In genomic region chr6:134299236-134299635, GRCh38 we compare ENCODE assay signal across 15 cellular contexts. TPM values are rescaled to one million over a fixed set of nuclear protein-coding genes. Genes with fewer than 3 reads are reported as not detected.
DNase-seq lines count a peak whose midpoint lies in the region; ATAC-seq and TF ChIP-seq lines count a peak whose summit lies in the region.
"Had no signal": no experiment of that assay in that cellular context is flagged by ENCODE, and none has a peak within 500 bp of the region (broad histone marks: within the 10 kb centered on the region; RNA-seq: fewer than 3 reads in every experiment).

No MANE protein-coding gene starts in this region.

- peaks cover 0 to 15% of the 10 kb centered on the region in 2 donors for H3K4me1 ChIP-seq in right atrium auricular region

- intact Hi-C loops in left cardiac atrium (cut with DNase I), result no loop called here

- H3K27ac ChIP-seq in right atrium auricular region, result no peak overlapping the region
- H3K27ac ChIP-seq: tibial nerve had no signal

- ATAC-seq in left cardiac atrium, result peak; percentile 45 to 57

- H3K36me3 ChIP-seq in right atrium auricular region, result no peaks in the 10 kb centered on the region
- H3K36me3 ChIP-seq: tibial nerve had no signal

- DNase-seq in left cardiac atrium (no peak), right atrium auricular region (ENCODE audit: low spot score) (no peak), choroid plexus epithelial cell (ENCODE audit: low read depth) (peak; percentile 97), lung microvascular endothelial cell (ENCODE audit: low read depth in 2 of 2) (peak; percentile 64 to 90), HuH-7 (ENCODE audit: low spot score) (no peak), NK-92 (lab: John Stamatoyannopoulos, UW; ENCODE audit: unreplicated experiment) (no peak), NCI-H2107 treated with DMSO at 0.1 percent for 48 hours (lab: John Stamatoyannopoulos, UW; ENCODE audit: unreplicated experiment) (no peak)
- no peak for DNase-seq in NK-92 treated with Interleukin-12 subunit alpha and Interleukin-12 subunit beta, amount 100 ng/mL, for 24 hours (lab: John Stamatoyannopoulos, UW)
- DNase-seq: activated CD8-positive, alpha-beta memory T cell treated with anti-CD3 and anti-CD28 coated beads, Interleukin-2, amount 50 U/mL, for 4 hours; activated naive CD8-positive, alpha-beta T cell treated with anti-CD3 and anti-CD28 coated beads, Interleukin-2, amount 10 ng/mL, durations not matched to agents 7 days and 5 days; effector CD8-positive, alpha-beta T cell; midbrain; NCI-H1092 treated with DMSO at 0.1 percent for 48 hours; SIG-M5 had no signal

- TF ChIP-seq CTCF in right atrium auricular region (IDR thresholded peaks at IDR 0.05), result no peak
- no peak for TF ChIP-seq CTCF in choroid plexus epithelial cell (conservative IDR thresholded peaks at IDR 0.05; ENCODE audit: low read depth, low read length)

- no peaks in the 10 kb centered on the region for H3K27me3 ChIP-seq in right atrium auricular region
- H3K27me3 ChIP-seq: tibial nerve had no signal

- no peak overlapping the region for H3K4me3 ChIP-seq in right atrium auricular region
- no peak overlapping the region for H3K4me3 ChIP-seq in choroid plexus epithelial cell (ENCODE audit: low read depth, low read length)
- H3K4me3 ChIP-seq: tibial nerve had no signal

- no peaks in the 10 kb centered on the region for H3K9me3 ChIP-seq in right atrium auricular region
- H3K9me3 ChIP-seq: tibial nerve had no signal

RNA-seq across cellular contexts. Expression of gene SGK1, which starts 18.7 kb away (rescaled TPM):
- total RNA-seq in left cardiac atrium, result 100 to 1,000 TPM in 1 of 2 donors, 10 to 100 TPM in 1; 42.3 to 104 TPM
- 100 to 1,000 TPM; 151 to 155 TPM for total RNA-seq in right atrium auricular region
- total RNA-seq in lung microvascular endothelial cell, result 232 and 272 TPM in 2 replicates

Comparison
In these comparisons a context has a peak if more than half of its experiments do, and no peak if none do; other contexts are left out.
1. DNase-seq: peak in choroid plexus epithelial cell (single experiment) and lung microvascular endothelial cell (2 of 2); none in left cardiac atrium (single experiment), right atrium auricular region (single experiment), HuH-7 (single experiment), NK-92 treated with Interleukin-12 subunit alpha and Interleukin-12 subunit beta, amount 100 ng/mL, for 24 hours (single experiment), NK-92 (single experiment) and NCI-H2107 treated with DMSO at 0.1 percent for 48 hours (single experiment).